1 cellular context compared by ENCODE assay signal in genomic region chr3:185813205-185813604, GRCh38.
TF ChIP-seq lines count a peak whose summit lies in the region.

No MANE protein-coding gene starts in this region.

TF ChIP-seq in HCT116, 20 proteins besides CTCF, POLR2A, EP300 and RAD21:
- no peak for TF ChIP-seq ELF1 (IDR thresholded peaks at IDR 0.05; ENCODE audit: borderline replicate concordance, low read depth)
- TF ChIP-seq MAX (IDR thresholded peaks at IDR 0.05) = no peak
- TF ChIP-seq YY1 (IDR thresholded peaks at IDR 0.05; ENCODE audit: extremely low read depth, insufficient replicate concordance, low read depth, low read length) = no peak
- TF ChIP-seq EZH2phosphoT487 (IDR thresholded peaks at IDR 0.05; ENCODE audit: borderline replicate concordance) = no peak
- no peak for TF ChIP-seq TCF7L2 (IDR thresholded peaks at IDR 0.05; ENCODE audit: borderline replicate concordance, extremely low read depth, insufficient read depth, insufficient read length)
- no peak for TF ChIP-seq SIN3A (IDR thresholded peaks at IDR 0.05; ENCODE audit: low read depth)
- TF ChIP-seq FOSL1 (IDR thresholded peaks at IDR 0.05; ENCODE audit: low read depth) = no peak
